8 cellular contexts compared by ENCODE assay signal in the genomic region with DNA sequence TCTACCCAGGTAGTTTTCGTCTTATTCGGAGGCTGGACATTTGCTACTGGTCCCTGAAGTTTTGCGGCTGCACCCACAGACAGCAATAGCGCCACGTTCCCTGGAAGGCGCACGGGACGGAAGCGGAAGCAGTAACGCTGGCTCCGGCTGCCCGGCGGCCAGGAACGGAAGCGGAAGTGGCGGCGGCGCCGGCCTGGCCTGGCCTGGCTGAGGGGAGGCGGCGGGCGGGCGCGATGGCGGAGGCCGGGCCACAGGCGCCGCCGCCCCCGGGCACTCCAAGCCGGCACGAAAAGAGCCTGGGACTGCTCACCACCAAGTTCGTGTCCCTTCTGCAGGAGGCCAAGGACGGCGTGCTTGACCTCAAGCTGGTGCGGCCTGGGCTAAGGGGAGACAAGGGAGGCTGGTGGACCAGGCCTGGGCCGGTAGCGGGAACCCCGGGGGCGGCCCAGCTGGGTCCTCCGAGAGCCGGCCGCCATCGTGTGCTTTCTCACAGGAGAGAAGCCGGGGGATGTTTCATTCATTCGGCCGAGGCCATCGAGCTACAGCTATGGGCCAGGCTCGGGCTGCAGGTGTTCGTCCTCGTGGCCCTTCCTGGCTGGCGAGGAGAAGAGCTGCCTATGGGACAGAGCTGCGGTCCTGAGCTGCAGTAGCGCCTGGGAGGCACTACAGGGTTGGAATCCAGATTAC. TPM values are rescaled to one million over a fixed set of nuclear protein-coding genes. Genes with fewer than 3 reads are reported as not detected.
DNase-seq lines count a peak whose midpoint lies in the region; FAIRE-seq and TF ChIP-seq lines count a peak whose summit lies in the region.

A gene with protein sequence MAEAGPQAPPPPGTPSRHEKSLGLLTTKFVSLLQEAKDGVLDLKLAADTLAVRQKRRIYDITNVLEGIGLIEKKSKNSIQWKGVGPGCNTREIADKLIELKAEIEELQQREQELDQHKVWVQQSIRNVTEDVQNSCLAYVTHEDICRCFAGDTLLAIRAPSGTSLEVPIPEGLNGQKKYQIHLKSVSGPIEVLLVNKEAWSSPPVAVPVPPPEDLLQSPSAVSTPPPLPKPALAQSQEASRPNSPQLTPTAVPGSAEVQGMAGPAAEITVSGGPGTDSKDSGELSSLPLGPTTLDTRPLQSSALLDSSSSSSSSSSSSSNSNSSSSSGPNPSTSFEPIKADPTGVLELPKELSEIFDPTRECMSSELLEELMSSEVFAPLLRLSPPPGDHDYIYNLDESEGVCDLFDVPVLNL (plus strand): TSS at position 161 of the 687 bp plus-strand sequence. CDS start 73 bp downstream, at position 234.

- H3K27me3 ChIP-seq in MG63: no peaks in the 10 kb centered on the region

- in situ Hi-C loops in G401 (cut with HindIII; ENCODE audit: low sequenced_read_pairs): no loop called here
- in situ Hi-C loops in SK-MEL-5 (cut with HindIII; ENCODE audit: low pct_unique_long_range_greater_than_20kb, low sequenced_read_pairs): no loop called here

- no peaks in the 10 kb centered on the region for H3K9me3 ChIP-seq in MG63

- H3K36me3 ChIP-seq in MG63: peaks cover 26% of the 10 kb centered on the region

- peak; percentile 73 for TF ChIP-seq POLR2A in H54 (IDR thresholded peaks at IDR 0.05; ENCODE audit: low read depth, low read length)

- peak within 1 kb of the TSS; percentile 82 for H3K27ac ChIP-seq in substantia nigra (ENCODE audit: low read depth, low read length, poor library complexity, severe bottlenecking)

- H3K4me3 ChIP-seq in MG63: peak within 1 kb of the TSS; percentile 81

- no peak for FAIRE-seq in H54 (lab: Jason Lieb, UNC)
- no peak for FAIRE-seq in frontal cortex (lab: Jason Lieb, UNC)

- DNase-seq in G401 (ENCODE audit: low spot score) (peak; percentile 94), H54 (ENCODE audit: insufficient read length, low spot score) (peak; percentile 96), MG63 (peak; percentile 86), SK-MEL-5 (ENCODE audit: low read depth, low spot score) (peak; percentile 88), frontal cortex (ENCODE audit: low spot score in 2 of 2) (peak; percentile 98 to 99), non-pigmented ciliary epithelial cell (ENCODE audit: low read depth) (peak; percentile 65), substantia nigra (lab: John Stamatoyannopoulos, UW) (peak; percentile 59 to 94 (median 87))
- peak; percentile 88 for DNase-seq in activated naive CD4-positive, alpha-beta T cell treated with Interleukin-2 at 50 U/mL for 16 hours

RNA-seq across cellular contexts. Expression of the gene that starts here (rescaled TPM):
- total RNA-seq in G401 (2014; rRNA removed; shearing (Covaris generic)): 95.3 and 123 TPM in 2 replicates
- total RNA-seq in MG63 (2014; rRNA removed; shearing (Covaris generic); ENCODE audit: low replicate concordance): 72.5 and 81.0 TPM in 2 replicates
- total RNA-seq in SK-MEL-5 (2014; rRNA removed; shearing (Covaris generic)): 50.8 and 73.6 TPM in 2 replicates
- 107 and 122 TPM in 2 replicates for polyA plus RNA-seq in SK-MEL-5 (2015; cell fraction: cytosol; rRNA removed)
- 491 and 600 TPM in 2 replicates for polyA plus RNA-seq in SK-MEL-5 (2015; cell fraction: nucleus; rRNA removed)
- 19.6 TPM for total RNA-seq in frontal cortex

Comparison
In these comparisons a context has a peak if more than half of its experiments do, and no peak if none do; other contexts are left out.
1. Peak in every context shown above with its lines: DNase-seq, H3K4me3 ChIP-seq and H3K27ac ChIP-seq.